In the genomic region with DNA sequence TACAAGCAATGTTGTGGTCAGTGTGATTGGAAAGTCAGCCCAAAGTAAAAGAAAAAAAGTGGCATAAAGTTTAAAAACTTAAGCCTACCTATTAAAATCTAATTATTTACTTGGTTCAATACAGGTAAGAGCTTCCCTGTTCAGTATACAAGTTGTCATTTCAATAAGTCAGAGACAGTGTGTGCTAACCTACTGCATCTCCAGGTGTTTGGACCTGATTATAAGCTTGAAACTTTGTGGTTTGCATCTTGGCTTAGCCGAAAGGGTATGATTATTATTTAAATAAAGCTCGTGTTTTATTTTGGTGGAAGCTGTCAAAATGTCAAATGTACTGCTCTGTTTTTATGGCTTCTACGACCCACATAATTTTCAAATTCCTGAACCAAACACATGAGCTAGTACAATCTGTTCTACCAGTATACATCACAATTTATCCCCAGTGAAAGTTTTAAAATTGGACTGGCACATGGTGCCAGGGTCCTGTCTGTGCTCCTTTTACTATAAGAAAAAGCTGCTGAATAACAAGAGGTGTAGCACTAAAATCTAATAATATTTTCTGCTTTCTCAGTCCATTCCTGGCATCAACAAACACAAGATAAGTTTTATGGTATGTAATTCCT, we compare ENCODE assay signal across 16 cellular contexts.
A peak's percentile ranks its signal among the peaks of the same experiment; 100 is the strongest.
DNase-seq lines count a peak whose midpoint lies in the region; ATAC-seq and TF ChIP-seq lines count a peak whose summit lies in the region.
"Had no signal": no experiment of that assay in that cellular context is flagged by ENCODE, and none has a peak within 500 bp of the region (broad histone marks: within the 10 kb centered on the region; RNA-seq: fewer than 3 reads in every experiment).

No MANE protein-coding gene starts in this region.

- H3K36me3 ChIP-seq in breast epithelium (no peaks in the 10 kb centered on the region), adipocyte (ENCODE audit: control insufficient read depth, insufficient read depth, low read length, severe bottlenecking) (no peaks in the 10 kb centered on the region), tibial artery (no peaks in the 10 kb centered on the region)

- DNase-seq in MCF 10A (ENCODE audit: unreplicated experiment) (no peak), breast epithelium (ENCODE audit: low spot score in 2 of 2) (no peak), adipocyte (ENCODE audit: low read depth) (peak; percentile 14), fibroblast of gingiva (ENCODE audit: low read depth) (peak; percentile 24), tibial artery (no peak), T1000 (lab: John Stamatoyannopoulos, UW) (no peak)
- no peak for DNase-seq in stimulated activated naive CD4-positive, alpha-beta T cell (lab: John Stamatoyannopoulos, UW)
- DNase-seq: DND-41, GOT3, NCI-H1092, NCI-H146, SHP77 had no signal

- TF ChIP-seq POLR2A in breast epithelium (IDR thresholded peaks at IDR 0.05) = no peak

- H3K4me1 ChIP-seq in breast epithelium (no peaks in the 10 kb centered on the region), adipocyte (ENCODE audit: control insufficient read depth, insufficient read depth, low read length) (peaks cover 25% of the 10 kb centered on the region), tibial artery (peaks cover 0 to 19% (median 2%) of the 10 kb centered on the region in 4 donors)

- H3K27ac Mint-ChIP-seq in MCF 10A (ENCODE audit: low read depth, unreplicated experiment) = no peak overlapping the region

- H3K4me1 Mint-ChIP-seq in MCF 10A (ENCODE audit: insufficient read depth, unreplicated experiment) = peaks cover 11% of the 10 kb centered on the region

- no peak for ATAC-seq in HG02678 (IDR thresholded peaks at IDR 0.05; ENCODE audit: unreplicated experiment)
- ATAC-seq: HepG2 had no signal

- TF ChIP-seq CTCF in MCF 10A (IDR thresholded peaks at IDR 0.05; ENCODE audit: unreplicated experiment) (no peak), breast epithelium (IDR thresholded peaks at IDR 0.05) (no peak), tibial artery (IDR thresholded peaks at IDR 0.05) (no peak)

- H3K9ac ChIP-seq in adipocyte (ENCODE audit: low read length) = no peak overlapping the region
- H3K9ac ChIP-seq: KMS-11 had no signal

- H3K4me3 Mint-ChIP-seq in MCF 10A (ENCODE audit: unreplicated experiment) = no peak overlapping the region

- H3K9me3 ChIP-seq in breast epithelium = no peaks in the 10 kb centered on the region
- peaks cover 3% of the 10 kb centered on the region for H3K9me3 ChIP-seq in adipocyte (ENCODE audit: control insufficient read depth, low read length)
- H3K9me3 ChIP-seq in tibial artery = no peaks in the 10 kb centered on the region

- no peak overlapping the region for H3K27ac ChIP-seq in breast epithelium
- H3K27ac ChIP-seq in tibial artery = peak overlapping the region; percentile 35 to 65
- H3K27ac ChIP-seq: KMS-11 had no signal

- no peaks in the 10 kb centered on the region for H3K36me3 Mint-ChIP-seq in MCF 10A (ENCODE audit: insufficient read depth, unreplicated experiment)

- H3K27me3 Mint-ChIP-seq in MCF 10A (ENCODE audit: insufficient read depth, unreplicated experiment) = no peaks in the 10 kb centered on the region

- POLR2A ChIA-PET in MCF 10A (lab: Yijun Ruan, JAX) = interaction anchor here (0.7 kb wide), 1 partner anchor 460 kb away, joined by 3 read pairs; no protein-coding TSS in a partner anchor

- H3K9me3 Mint-ChIP-seq in MCF 10A (ENCODE audit: unreplicated experiment) = no peaks in the 10 kb centered on the region

- no peaks in the 10 kb centered on the region for H3K27me3 ChIP-seq in breast epithelium
- no peaks in the 10 kb centered on the region for H3K27me3 ChIP-seq in adipocyte (replicated peaks; ENCODE audit: control insufficient read depth, insufficient read depth, low read length)
- no peaks in the 10 kb centered on the region for H3K27me3 ChIP-seq in tibial artery

- no peak overlapping the region for H3K4me3 ChIP-seq in breast epithelium
- H3K4me3 ChIP-seq in adipocyte (ENCODE audit: low read length) = no peak overlapping the region
- H3K4me3 ChIP-seq in tibial artery = peak overlapping the region in 1 of 2 donors; percentile 1
- H3K4me3 ChIP-seq: GM12878 had no signal

- CTCF ChIA-PET in MCF 10A (lab: Yijun Ruan, JAX) = interaction anchor here (0.6 to 2.0 kb wide), 14 partner anchors 9 to 255 kb away, joined by 3 to 34 read pairs (median 3); no protein-coding TSS in a partner anchor

- BruUV-seq in MCF 10A (replicated peaks; lab: Mats Ljungman, UMichigan) = TSS peak; percentile 96

- intact Hi-C loops in MCF 10A (cut with micrococcal nuclease) = loop anchor here (1.0 kb wide), 2 partner anchors 48 to 246 kb away; no protein-coding TSS in a partner anchor
- intact Hi-C loops in breast epithelium (cut with DNase I; ENCODE audit: low total_unique reads) = no loop called here
- intact Hi-C loops in tibial artery (cut with DNase I; ENCODE audit: low total_unique reads) = loop anchor here (5.0 kb wide), 1 partner anchor 246 kb away; no protein-coding TSS in a partner anchor

Comparison
In these comparisons a context has a peak if more than half of its experiments do, and no peak if none do; other contexts are left out.
1. DNase-seq: peak in adipocyte (single experiment) and fibroblast of gingiva (single experiment); none in MCF 10A (single experiment), breast epithelium (0 of 2), tibial artery (0 of 2), T1000 (single experiment) and stimulated activated naive CD4-positive, alpha-beta T cell (0 of 6).
2. H3K27ac ChIP-seq: peak in tibial artery (2 of 2); none in breast epithelium (0 of 2).